Comparison of ENCODE assay signal across 14 cellular contexts in genomic region chr11:123122852-123123251, GRCh38.
A peak's percentile ranks its signal among the peaks of the same experiment; 100 is the strongest.
DNase-seq lines count a peak whose midpoint lies in the region; ATAC-seq and TF ChIP-seq lines count a peak whose summit lies in the region.
"Had no signal": no experiment of that assay in that cellular context is flagged by ENCODE, and none has a peak within 500 bp of the region (broad histone marks: within the 10 kb centered on the region; RNA-seq: fewer than 3 reads in every experiment).

No MANE protein-coding gene starts in this region.

- TF ChIP-seq EP300 in esophagus muscularis mucosa (IDR thresholded peaks at IDR 0.05), result no peak

- H3K4me3 ChIP-seq in RWPE2 (ENCODE audit: severe bottlenecking), result no peak overlapping the region
- no peak overlapping the region for H3K4me3 ChIP-seq in esophagus muscularis mucosa
- H3K4me3 ChIP-seq in urinary bladder (ENCODE audit: low read depth, low read length), result no peak overlapping the region
- H3K4me3 ChIP-seq: pancreas had no signal

- H3K9me3 Mint-ChIP-seq in activated CD4-positive, alpha-beta memory T cell treated with anti-CD3 and anti-CD28 coated beads, Interleukin-2, amount 10 ng/mL, durations not matched to agents 7 days and 5 days, result no peaks in the 10 kb centered on the region
- H3K9me3 Mint-ChIP-seq: activated CD8-positive, alpha-beta T cell treated with anti-CD3 and anti-CD28 coated beads for 36 hours; CD8-positive, alpha-beta T cell; stimulated activated naive CD8-positive, alpha-beta T cell treated with anti-CD3 and anti-CD28 coated beads, Interleukin-15, Interleukin-2, amounts not matched to agents 100 ng/mL and 50 ng/mL, for 24 hours had no signal

- 34% methylated on average over 7 of the region's 7 CpGs for WGBS in esophagus muscularis mucosa
- 39% methylated on average over 7 of the region's 7 CpGs for WGBS in urinary bladder

- intact Hi-C loops in esophagus muscularis mucosa (cut with DNase I), result loop anchor here (5.0 kb wide), 1 partner anchor 44 kb away; no protein-coding TSS in a partner anchor

- no peak for DNase-seq in RWPE2 (ENCODE audit: low spot score)
- no peak for DNase-seq in esophagus muscularis mucosa (ENCODE audit: extremely low spot score)
- peak; percentile 71 for DNase-seq in myocyte (ENCODE audit: low read depth)
- DNase-seq in DMS153 treated with DMSO at 0.1 percent for 48 hours (lab: John Stamatoyannopoulos, UW; ENCODE audit: unreplicated experiment), result no peak
- no peak for DNase-seq in islet precursor cell
- DNase-seq in activated CD4-positive, alpha-beta memory T cell treated with anti-CD3 and anti-CD28 coated beads, Interleukin-2, amount 10 ng/mL, durations not matched to agents 7 days and 5 days, result no peak
- DNase-seq: activated CD8-positive, alpha-beta T cell treated with anti-CD3 and anti-CD28 coated beads for 36 hours; activated naive CD4-positive, alpha-beta T cell; CD8-positive, alpha-beta T cell; NCI-H2107; pancreas; stimulated activated CD4-positive, alpha-beta T cell treated with anti-CD3 and anti-CD28 coated beads, Interleukin-4, amount 100 ng/mL, for 4 hours had no signal

- no peaks in the 10 kb centered on the region for H3K36me3 Mint-ChIP-seq in activated CD4-positive, alpha-beta memory T cell treated with anti-CD3 and anti-CD28 coated beads, Interleukin-2, amount 10 ng/mL, durations not matched to agents 7 days and 5 days (ENCODE audit: low read depth)
- H3K36me3 Mint-ChIP-seq: CD8-positive, alpha-beta T cell had no signal

- peak overlapping the region; percentile 51 for H3K27ac ChIP-seq in RWPE2 (ENCODE audit: poor library complexity, severe bottlenecking)
- H3K27ac ChIP-seq in esophagus muscularis mucosa (replicated peaks in 1 of 4), result peak overlapping the region; percentile 73 to 82 (median 78)
- H3K27ac ChIP-seq in urinary bladder (ENCODE audit: low read depth), result peak overlapping the region; percentile 74
- H3K27ac ChIP-seq: pancreas had no signal

- peaks cover 2% of the 10 kb centered on the region for H3K27me3 Mint-ChIP-seq in activated CD4-positive, alpha-beta memory T cell treated with anti-CD3 and anti-CD28 coated beads, Interleukin-2, amount 10 ng/mL, durations not matched to agents 7 days and 5 days

- TF ChIP-seq CTCF in RWPE2 (IDR thresholded peaks at IDR 0.05; ENCODE audit: poor library complexity, severe bottlenecking), result no peak
- TF ChIP-seq CTCF in esophagus muscularis mucosa (IDR thresholded peaks at IDR 0.05), result no peak

- H3K9me3 ChIP-seq in RWPE2 (ENCODE audit: severe bottlenecking), result no peaks in the 10 kb centered on the region
- H3K9me3 ChIP-seq in esophagus muscularis mucosa, result no peaks in the 10 kb centered on the region
- H3K9me3 ChIP-seq: pancreas had no signal

- ATAC-seq in RWPE2 (ENCODE audit: low read depth), result no peak
- ATAC-seq: activated CD8-positive, alpha-beta T cell treated with anti-CD3 and anti-CD28 coated beads for 36 hours; CD8-positive, alpha-beta T cell had no signal

- H3K4me3 Mint-ChIP-seq in activated CD4-positive, alpha-beta memory T cell treated with anti-CD3 and anti-CD28 coated beads, Interleukin-2, amount 10 ng/mL, durations not matched to agents 7 days and 5 days, result no peak overlapping the region
- H3K4me3 Mint-ChIP-seq: activated CD8-positive, alpha-beta T cell treated with anti-CD3 and anti-CD28 coated beads for 36 hours; CD8-positive, alpha-beta T cell; stimulated activated naive CD8-positive, alpha-beta T cell treated with anti-CD3 and anti-CD28 coated beads, Interleukin-15, Interleukin-2, amounts not matched to agents 100 ng/mL and 50 ng/mL, for 24 hours had no signal

- peaks cover 24% of the 10 kb centered on the region for H3K4me1 ChIP-seq in RWPE2 (ENCODE audit: insufficient read depth, poor library complexity, severe bottlenecking)
- peaks cover 5 to 46% (median 41%) of the 10 kb centered on the region in 4 donors for H3K4me1 ChIP-seq in esophagus muscularis mucosa
- no peaks in the 10 kb centered on the region for H3K4me1 ChIP-seq in urinary bladder (ENCODE audit: insufficient read depth)
- H3K4me1 ChIP-seq: pancreas had no signal

- H3K36me3 ChIP-seq in RWPE2 (ENCODE audit: low read depth), result no peaks in the 10 kb centered on the region
- no peaks in the 10 kb centered on the region for H3K36me3 ChIP-seq in esophagus muscularis mucosa
- no peaks in the 10 kb centered on the region for H3K36me3 ChIP-seq in urinary bladder (ENCODE audit: insufficient read depth)
- H3K36me3 ChIP-seq: pancreas had no signal

- peaks cover 11% of the 10 kb centered on the region for H3K4me1 Mint-ChIP-seq in activated CD4-positive, alpha-beta memory T cell treated with anti-CD3 and anti-CD28 coated beads, Interleukin-2, amount 10 ng/mL, durations not matched to agents 7 days and 5 days

- H3K27me3 ChIP-seq in RWPE2 (ENCODE audit: insufficient read depth, poor library complexity, severe bottlenecking) (no peaks in the 10 kb centered on the region), esophagus muscularis mucosa (no peaks in the 10 kb centered on the region)
- H3K27me3 ChIP-seq: pancreas had no signal

- POLR2A ChIA-PET in activated CD4-positive, alpha-beta memory T cell treated with anti-CD3 and anti-CD28 coated beads, Interleukin-2, amount 10 ng/mL, durations not matched to agents 7 days and 5 days (lab: Charles Lee), result no interaction called here

- CTCF ChIA-PET in activated CD4-positive, alpha-beta memory T cell treated with anti-CD3 and anti-CD28 coated beads, Interleukin-2, amount 10 ng/mL, durations not matched to agents 7 days and 5 days (lab: Charles Lee), result interaction anchor here (0.7 to 1.2 kb wide), 3 partner anchors 12 to 454 kb away, joined by 3 read pairs; no protein-coding TSS in a partner anchor

- no peak overlapping the region for H3K27ac Mint-ChIP-seq in activated CD4-positive, alpha-beta memory T cell treated with anti-CD3 and anti-CD28 coated beads, Interleukin-2, amount 10 ng/mL, durations not matched to agents 7 days and 5 days
- H3K27ac Mint-ChIP-seq: activated CD8-positive, alpha-beta T cell treated with anti-CD3 and anti-CD28 coated beads for 36 hours; CD8-positive, alpha-beta T cell; stimulated activated naive CD8-positive, alpha-beta T cell treated with anti-CD3 and anti-CD28 coated beads, Interleukin-15, Interleukin-2, amounts not matched to agents 100 ng/mL and 50 ng/mL, for 24 hours had no signal

- no peak for TF ChIP-seq POLR2A in esophagus muscularis mucosa (IDR thresholded peaks at IDR 0.05; ENCODE audit: low read depth)
